Comparison of ENCODE assay signal across 12 cellular contexts in the genomic region with DNA sequence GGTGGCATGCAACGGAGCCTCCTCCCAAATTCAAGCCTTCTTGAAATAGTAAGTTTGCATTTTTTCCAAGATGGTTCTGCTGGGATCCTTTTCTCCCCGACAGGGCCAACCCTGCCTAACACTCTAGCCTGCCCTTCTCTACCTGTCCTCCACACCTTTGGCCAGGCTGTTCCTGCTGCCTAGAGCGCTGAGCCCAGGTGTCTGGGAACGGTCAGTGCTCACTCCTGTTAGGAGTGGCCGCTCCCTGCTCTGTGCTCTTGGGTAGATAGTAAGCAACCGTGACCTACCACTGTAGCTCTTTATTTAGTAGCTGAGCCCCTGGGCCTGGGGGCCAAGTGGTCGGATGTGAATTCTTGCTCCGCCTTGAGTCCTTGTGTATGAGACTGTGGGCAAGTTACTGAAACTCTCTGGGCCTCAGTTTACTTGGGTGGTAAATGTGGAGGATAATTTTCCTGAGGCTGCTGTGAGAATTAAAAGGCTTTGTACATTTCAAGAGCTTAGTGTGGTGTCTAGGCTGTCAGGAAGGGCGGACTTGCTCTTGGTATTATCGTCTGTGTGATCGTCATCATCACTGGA. TPM values are rescaled to one million over a fixed set of nuclear protein-coding genes. Genes with fewer than 3 reads are reported as not detected.
DNase-seq lines count a peak whose midpoint lies in the region; ATAC-seq and TF ChIP-seq lines count a peak whose summit lies in the region.
"Had no signal": no experiment of that assay in that cellular context is flagged by ENCODE, and none has a peak within 500 bp of the region (broad histone marks: within the 10 kb centered on the region; RNA-seq: fewer than 3 reads in every experiment).

No MANE protein-coding gene starts in this region.

- peaks cover 51% of the 10 kb centered on the region for H3K36me3 Mint-ChIP-seq in brain
- H3K36me3 Mint-ChIP-seq in nephron (ENCODE audit: low read depth): peaks cover 5% of the 10 kb centered on the region

- H3K9me3 Mint-ChIP-seq in brain (peaks cover 0 to 33% (median 5%) of the 10 kb centered on the region in 5 experiments), nephron (no peaks in the 10 kb centered on the region)

- no peak for DNase-seq in effector CD4-positive, alpha-beta T cell
- DNase-seq in MG63 (no peak), sciatic nerve (ENCODE audit: low spot score) (no peak)
- DNase-seq: Calu3, foreskin fibroblast, NCI-H510A had no signal

- H3K4me1 ChIP-seq in BLaER1 treated with 17β-estradiol and CSF1 and Interleukin-3, amounts not matched to agents 10 nM and 100 nM: peaks cover 58 to 99% (median 98%) of the 10 kb centered on the region in 10 experiments
- H3K4me1 ChIP-seq in HUES64 (ENCODE audit: insufficient read depth, low read length): peaks cover 30% of the 10 kb centered on the region

- H3K4me1 Mint-ChIP-seq in brain: peaks cover 76% of the 10 kb centered on the region
- H3K4me1 Mint-ChIP-seq in nephron: peaks cover 75% of the 10 kb centered on the region

- WGBS in HUES64: 66% methylated on average over 11 of the region's 11 CpGs

- H3K4me2 ChIP-seq in BLaER1 treated with 17β-estradiol and CSF1 and Interleukin-3, amounts not matched to agents 10 nM and 100 nM: peak overlapping the region; percentile 76 to 99 (median 96)
- H3K4me2 ChIP-seq: SK-N-SH had no signal

- H3K36me3 ChIP-seq in BLaER1 treated with 17β-estradiol and CSF1 and Interleukin-3, amounts not matched to agents 10 nM and 100 nM: peaks cover 0 to 20% (median 10%) of the 10 kb centered on the region in 11 experiments; a peak in 10 of 22 replicates
- H3K36me3 ChIP-seq in HUES64 (ENCODE audit: insufficient read depth, low read length) (no peaks in the 10 kb centered on the region), MG63 (no peaks in the 10 kb centered on the region; the same call in 1 of the 2 replicates)

- peaks cover 8 to 27% (median 22%) of the 10 kb centered on the region in 11 experiments for H3K9me3 ChIP-seq in BLaER1 treated with 17β-estradiol and CSF1 and Interleukin-3, amounts not matched to agents 10 nM and 100 nM (replicated peaks in 1 of 11)
- H3K9me3 ChIP-seq in HUES64 (ENCODE audit: insufficient read depth, low read depth, low read length): no peaks in the 10 kb centered on the region
- H3K9me3 ChIP-seq in MG63: no peaks in the 10 kb centered on the region
- H3K9me3 ChIP-seq: SK-N-SH had no signal

- peak overlapping the region in 10 of 11 experiments; percentile 41 to 97 (median 92); a peak in 18 of 22 replicates for H3K27ac ChIP-seq in BLaER1 treated with 17β-estradiol and CSF1 and Interleukin-3, amounts not matched to agents 10 nM and 100 nM
- peak overlapping the region; percentile 97; the same call in 1 of the 2 replicates for H3K27ac ChIP-seq in HUES64 (ENCODE audit: low read depth, low read length)

- H3K27me3 Mint-ChIP-seq in brain (peaks cover 8% of the 10 kb centered on the region), nephron (ENCODE audit: low read depth) (no peaks in the 10 kb centered on the region)

- peaks cover 37 to 90% (median 54%) of the 10 kb centered on the region in 11 experiments for H4K20me1 ChIP-seq in BLaER1 treated with 17β-estradiol and CSF1 and Interleukin-3, amounts not matched to agents 10 nM and 100 nM

- H3K27ac Mint-ChIP-seq in brain (peak overlapping the region in 4 of 5 experiments; percentile 24 to 82 (median 32)), nephron (peak overlapping the region; percentile 94 to 96 (median 94))

- H3K4me3 ChIP-seq in BLaER1 treated with 17β-estradiol and CSF1 and Interleukin-3, amounts not matched to agents 10 nM and 100 nM: peak overlapping the region in 7 of 10 experiments; percentile 28 to 46 (median 37); a peak in 12 of 20 replicates
- H3K4me3 ChIP-seq in HUES64 (ENCODE audit: low read length) (no peak overlapping the region), MG63 (no peak overlapping the region)

- peak overlapping the region in 9 of 11 experiments; percentile 29 to 86 (median 80); a peak in 14 of 22 replicates for H3K9ac ChIP-seq in BLaER1 treated with 17β-estradiol and CSF1 and Interleukin-3, amounts not matched to agents 10 nM and 100 nM
- H3K9ac ChIP-seq in HUES64 (ENCODE audit: low read depth, low read length): no peak overlapping the region
- H3K9ac ChIP-seq: SK-N-SH had no signal

- no peak for TF ChIP-seq CTCF in brain (conservative IDR thresholded peaks at IDR 0.05)
- TF ChIP-seq CTCF in nephron (IDR thresholded peaks at IDR 0.05; ENCODE audit: unreplicated experiment in 3 of 3): no peak

- ATAC-seq in HG02885 (IDR thresholded peaks at IDR 0.05; ENCODE audit: poor library complexity, unreplicated experiment): no peak
- ATAC-seq in sciatic nerve: no peak

- H3K27me3 ChIP-seq in BLaER1 treated with 17β-estradiol and CSF1 and Interleukin-3, amounts not matched to agents 10 nM and 100 nM: peaks cover 0 to 22% (median 0%) of the 10 kb centered on the region in 11 experiments; a peak in 8 of 22 replicates
- H3K27me3 ChIP-seq in HUES64 (ENCODE audit: insufficient read depth, low read length): no peaks in the 10 kb centered on the region
- H3K27me3 ChIP-seq in MG63: no peaks in the 10 kb centered on the region

- intact Hi-C loops in sciatic nerve (cut with DNase I): loop anchor here (5.0 kb wide), 1 partner anchor 1467 kb away; no protein-coding TSS in a partner anchor

- H3K4me3 Mint-ChIP-seq in brain: peak overlapping the region in 2 of 5 experiments; percentile 20 to 26
- H3K4me3 Mint-ChIP-seq in nephron: peak overlapping the region; percentile 1 to 53 (median 38)

RNA-seq across cellular contexts. Expression of gene GSE1, which starts 44.0 kb away (rescaled TPM):
- 33.4 TPM for polyA plus RNA-seq in HUES64 (2013, experiment 1 of 2)
- polyA plus RNA-seq in HUES64 (2013, experiment 2 of 2): 32.2 TPM
- 127 TPM for polyA plus RNA-seq in brain (ENCODE audit: insufficient read depth, low read depth, low replicate concordance)
- total RNA-seq in MG63 (2014; rRNA removed; shearing (Covaris generic); ENCODE audit: low replicate concordance): 9.3 and 19.1 TPM in 2 replicates
- 97.3 TPM for total RNA-seq in sciatic nerve

Comparison
In these comparisons a context has a peak if more than half of its experiments do, and no peak if none do; other contexts are left out.
1. H3K4me3 ChIP-seq: peak in BLaER1 treated with 17β-estradiol and CSF1 and Interleukin-3, amounts not matched to agents 10 nM and 100 nM (7 of 10); none in HUES64 (single experiment) and MG63 (single experiment).